Comparison of ENCODE assay signal across 11 cellular contexts in the genomic region with DNA sequence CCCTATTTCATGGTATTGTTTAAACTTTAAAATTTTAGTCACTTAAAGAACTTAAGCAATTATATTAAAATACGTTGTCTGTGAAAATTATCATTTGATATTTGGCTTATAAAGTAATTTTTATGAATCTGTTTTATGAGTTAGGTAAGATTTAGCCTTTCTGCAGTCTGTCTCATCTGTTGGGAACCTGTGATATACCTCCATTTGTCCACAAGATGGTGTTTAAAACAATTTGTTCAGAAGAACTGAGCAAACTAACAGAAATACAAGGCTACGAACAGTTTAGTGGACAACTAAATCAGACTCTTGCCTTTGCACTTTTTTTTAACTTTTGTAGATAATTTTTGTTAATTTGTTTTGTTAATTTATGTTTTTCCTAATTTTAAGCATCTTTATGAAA.
A peak's percentile ranks its signal among the peaks of the same experiment; 100 is the strongest.
DNase-seq lines count a peak whose midpoint lies in the region; ATAC-seq, FAIRE-seq and TF ChIP-seq lines count a peak whose summit lies in the region.
"Had no signal": no experiment of that assay in that cellular context is flagged by ENCODE, and none has a peak within 500 bp of the region (broad histone marks: within the 10 kb centered on the region; RNA-seq: fewer than 3 reads in every experiment).

No MANE protein-coding gene starts in this region.

- CTCF ChIA-PET in activated naive CD4-positive, alpha-beta T cell treated with anti-CD3 and anti-CD28 coated beads, Interleukin-2, amount 10 ng/mL, durations not matched to agents 7 days and 5 days (lab: Charles Lee), result interaction anchor here (2.5 kb wide), 1 partner anchor 10 kb away, joined by 12 read pairs; no protein-coding TSS in a partner anchor

- H3K27ac Mint-ChIP-seq in activated naive CD4-positive, alpha-beta T cell treated with anti-CD3 and anti-CD28 coated beads, Interleukin-2, amount 10 ng/mL, durations not matched to agents 7 days and 5 days, result no peak overlapping the region

- no peak for ATAC-seq in GM19467 (IDR thresholded peaks at IDR 0.05; ENCODE audit: unreplicated experiment)
- ATAC-seq: activated CD4-positive, CD25-positive, alpha-beta regulatory T cell treated with anti-CD3 and anti-CD28 coated beads, Interleukin-2, amount 50 U/mL, for 24 hours had no signal

- DNase-seq in RCC 7860 (ENCODE audit: low spot score), result peak; percentile 8
- DNase-seq in fibroblast of pulmonary artery (ENCODE audit: low read depth), result peak; percentile 1
- DNase-seq in NCI-H526 treated with DMSO at 0.1 percent for 48 hours (lab: John Stamatoyannopoulos, UW), result no peak
- DNase-seq in stimulated activated CD4-positive, alpha-beta T cell treated with anti-CD3 and anti-CD28 coated beads, Interleukin-4, amount 100 ng/mL, for 24 hours, result no peak
- no peak for DNase-seq in activated naive CD4-positive, alpha-beta T cell treated with anti-CD3 and anti-CD28 coated beads, Interleukin-2, amount 10 ng/mL, durations not matched to agents 7 days and 5 days
- DNase-seq: NCI-H510A treated with DMSO at 0.1 percent for 48 hours, ovary had no signal

- H3K4me3 Mint-ChIP-seq in activated naive CD4-positive, alpha-beta T cell treated with anti-CD3 and anti-CD28 coated beads, Interleukin-2, amount 10 ng/mL, durations not matched to agents 7 days and 5 days, result no peak overlapping the region

- no peaks in the 10 kb centered on the region for H3K9me3 Mint-ChIP-seq in activated naive CD4-positive, alpha-beta T cell treated with anti-CD3 and anti-CD28 coated beads, Interleukin-2, amount 10 ng/mL, durations not matched to agents 7 days and 5 days

- H3K4me1 Mint-ChIP-seq in activated naive CD4-positive, alpha-beta T cell treated with anti-CD3 and anti-CD28 coated beads, Interleukin-2, amount 10 ng/mL, durations not matched to agents 7 days and 5 days, result no peaks in the 10 kb centered on the region

- FAIRE-seq in A204.1 (lab: Jason Lieb, UNC) (peak; percentile 83), RCC 7860 (lab: Jason Lieb, UNC) (peak; percentile 12)

- no peak overlapping the region for H3K4me3 ChIP-seq in fibroblast of pulmonary artery (replicated peaks; ENCODE audit: low read depth, low read length)
- H3K4me3 ChIP-seq: ovary had no signal

- TF ChIP-seq CTCF in GM12874 (IDR thresholded peaks at IDR 0.05; ENCODE audit: insufficient read depth, low read depth, low read length), result 0 out of 2 replicates have a peak, but pooled peaks have one; percentile 12
- peak; percentile 27 for TF ChIP-seq CTCF in fibroblast of pulmonary artery (IDR thresholded peaks at IDR 0.05; ENCODE audit: low read length, missing control alignments)

- H3K36me3 Mint-ChIP-seq in activated naive CD4-positive, alpha-beta T cell treated with anti-CD3 and anti-CD28 coated beads, Interleukin-2, amount 10 ng/mL, durations not matched to agents 7 days and 5 days, result no peaks in the 10 kb centered on the region

- H3K27me3 Mint-ChIP-seq in activated naive CD4-positive, alpha-beta T cell treated with anti-CD3 and anti-CD28 coated beads, Interleukin-2, amount 10 ng/mL, durations not matched to agents 7 days and 5 days, result no peaks in the 10 kb centered on the region

Comparison
In these comparisons a context has a peak if more than half of its experiments do, and no peak if none do; other contexts are left out.
1. DNase-seq: peak in RCC 7860 (single experiment) and fibroblast of pulmonary artery (single experiment); none in NCI-H526 treated with DMSO at 0.1 percent for 48 hours (single experiment), stimulated activated CD4-positive, alpha-beta T cell treated with anti-CD3 and anti-CD28 coated beads, Interleukin-4, amount 100 ng/mL, for 24 hours (single experiment) and activated naive CD4-positive, alpha-beta T cell treated with anti-CD3 and anti-CD28 coated beads, Interleukin-2, amount 10 ng/mL, durations not matched to agents 7 days and 5 days (single experiment).